ENCODE assay signal across 25 cellular contexts in genomic region chr1:219010720-219011119, GRCh38.
"Had no signal": no experiment of that assay in that cellular context is flagged by ENCODE, and none has a peak within 500 bp of the region (broad histone marks: within the 10 kb centered on the region; RNA-seq: fewer than 3 reads in every experiment).

No MANE protein-coding gene starts in this region.

- H3K36me3 Mint-ChIP-seq: memory B cell; stimulated activated effector memory CD8-positive, alpha-beta T cell treated with anti-CD3 and anti-CD28 coated beads, Interleukin-12 subunit alpha, Interleukin-12 subunit beta, amount 100 ng/mL, for 72 hours had no signal

- H3K79me2 ChIP-seq: parathyroid adenoma had no signal

- H3K9me3 ChIP-seq: colonic mucosa, gastrocnemius medialis, stomach, testis, tibial artery, upper lobe of left lung had no signal

- H2AFZ ChIP-seq: parathyroid adenoma had no signal

- H3K27ac ChIP-seq: colonic mucosa, epithelial cell of prostate, gastrocnemius medialis, lower lobe of right lung, parathyroid adenoma, stomach, testis, tibial artery, upper lobe of left lung had no signal

- H3K4me3 Mint-ChIP-seq: dendritic cell treated with granulocyte-macrophage colony-stimulating factor and Interleukin-4, amounts not matched to agents 40 ng/mL and 50 ng/mL, for 4 days; endodermal cell; memory B cell; natural killer cell; stimulated activated effector memory CD8-positive, alpha-beta T cell treated with anti-CD3 and anti-CD28 coated beads, Interleukin-12 subunit alpha, Interleukin-12 subunit beta, amount 100 ng/mL, for 72 hours had no signal

- DNase-seq: colonic mucosa; effector CD8-positive, alpha-beta T cell; endodermal cell; foreskin fibroblast; gastrocnemius medialis; head of caudate nucleus; left ventricle myocardium superior; lower lobe of right lung; natural killer cell; stimulated activated CD4-positive, alpha-beta T cell treated with anti-CD3 and anti-CD28 coated beads, Interleukin-2, amount 100 ng/mL, for 24 hours; stimulated activated CD4-positive, alpha-beta T cell treated with anti-CD3 and anti-CD28 coated beads, Interleukin-4, amount 100 ng/mL, for 24 hours; stimulated activated naive CD4-positive, alpha-beta T cell treated with Interleukin-2 at 50 U/mL for 16 hours; stomach; testis; tibial artery; upper lobe of left lung had no signal

- H3K36me3 ChIP-seq: colonic mucosa, gastrocnemius medialis, lower lobe of right lung, stomach, tibial artery, upper lobe of left lung had no signal

- H3K9me3 Mint-ChIP-seq: endodermal cell had no signal

- H3K4me1 Mint-ChIP-seq: endodermal cell; natural killer cell; stimulated activated effector memory CD8-positive, alpha-beta T cell treated with anti-CD3 and anti-CD28 coated beads, Interleukin-12 subunit alpha, Interleukin-12 subunit beta, amount 100 ng/mL, for 72 hours had no signal

- H3K27me3 Mint-ChIP-seq: dendritic cell treated with granulocyte-macrophage colony-stimulating factor and Interleukin-4, amounts not matched to agents 40 ng/mL and 50 ng/mL, for 4 days; progenitor cell of endocrine pancreas had no signal

- ATAC-seq: esophagus mucosa; gastrocnemius medialis; left ventricle myocardium superior; lower lobe of right lung; natural killer cell; stimulated activated effector memory CD8-positive, alpha-beta T cell treated with anti-CD3 and anti-CD28 coated beads, Interleukin-12 subunit alpha, Interleukin-12 subunit beta, amount 100 ng/mL, for 72 hours had no signal

- H3K9ac ChIP-seq: parathyroid adenoma had no signal

- FAIRE-seq: keratinocyte, urothelium cell line had no signal

- H3K4me3 ChIP-seq: colonic mucosa, gastrocnemius medialis, lower lobe of right lung, stomach, testis, tibial artery, upper lobe of left lung had no signal

- H3K27me3 ChIP-seq: colonic mucosa, gastrocnemius medialis, stomach, testis, tibial artery, upper lobe of left lung had no signal

- H3K4me1 ChIP-seq: colonic mucosa, gastrocnemius medialis, lower lobe of right lung, parathyroid adenoma, stomach, testis, tibial artery had no signal

- H3K27ac Mint-ChIP-seq: dendritic cell treated with granulocyte-macrophage colony-stimulating factor and Interleukin-4, amounts not matched to agents 40 ng/mL and 50 ng/mL, for 4 days; endodermal cell; memory B cell; natural killer cell; progenitor cell of endocrine pancreas; stimulated activated effector memory CD8-positive, alpha-beta T cell treated with anti-CD3 and anti-CD28 coated beads, Interleukin-12 subunit alpha, Interleukin-12 subunit beta, amount 100 ng/mL, for 72 hours had no signal
